9 cellular contexts compared by ENCODE assay signal in the genomic region with DNA sequence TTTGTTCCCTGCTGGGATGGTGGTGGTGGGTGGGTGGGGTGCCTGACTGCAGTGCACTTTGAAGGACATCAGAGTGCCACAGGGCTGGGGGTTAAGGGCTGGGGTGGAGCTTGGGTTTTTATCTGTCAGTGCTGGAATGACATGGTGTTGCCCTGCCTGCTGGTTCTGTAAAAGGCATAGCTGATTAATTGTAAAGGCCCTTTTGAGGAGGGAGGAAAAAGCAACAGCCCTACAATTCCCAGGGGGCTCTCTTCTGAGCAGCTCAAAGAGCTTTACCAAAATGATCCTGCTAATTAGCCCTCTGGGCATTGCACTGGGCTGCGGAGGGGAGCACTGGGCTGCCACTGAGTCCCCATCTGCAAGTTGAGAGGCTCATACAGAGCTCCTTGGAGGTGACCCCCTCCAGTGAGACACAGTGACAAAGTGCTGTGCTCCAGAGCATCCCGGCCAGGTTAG. TPM values are rescaled to one million over a fixed set of nuclear protein-coding genes. Genes with fewer than 3 reads are reported as not detected.
A peak's percentile ranks its signal among the peaks of the same experiment; 100 is the strongest.
DNase-seq lines count a peak whose midpoint lies in the region; ATAC-seq and TF ChIP-seq lines count a peak whose summit lies in the region.
"Had no signal": no experiment of that assay in that cellular context is flagged by ENCODE, and none has a peak within 500 bp of the region (broad histone marks: within the 10 kb centered on the region; RNA-seq: fewer than 3 reads in every experiment).

No MANE protein-coding gene starts in this region.

- H3K79me2 ChIP-seq in GM23338 (replicated peaks; ENCODE audit: insufficient read depth), result peaks cover 68% of the 10 kb centered on the region

- H3K36me3 Mint-ChIP-seq in GM23338 (ENCODE audit: low read depth) (peaks cover 38% of the 10 kb centered on the region), glutamatergic neuron (ENCODE audit: unreplicated experiment) (peaks cover 4% of the 10 kb centered on the region)

- ATAC-seq in GM23338 (peak; percentile 6; the same call in 2 of the 3 replicates), gastrocnemius medialis (no peak), GM18867 (IDR thresholded peaks at IDR 0.05; ENCODE audit: unreplicated experiment) (no peak)

- in situ Hi-C loops in gastrocnemius medialis (cut with MboI; ENCODE audit: low sequenced_read_pairs in 4 of 4) (no loop called here), GM13977 (cut with MboI; ENCODE audit: low pct_unique_long_range_greater_than_20kb, low sequenced_read_pairs, unreplicated experiment) (no loop called here)

- H4K20me1 ChIP-seq in GM23338 (replicated peaks; ENCODE audit: insufficient read depth), result peaks cover 42% of the 10 kb centered on the region

- H3K27me3 ChIP-seq in GM23338 (ENCODE audit: insufficient read depth) (no peaks in the 10 kb centered on the region), gastrocnemius medialis (no peaks in the 10 kb centered on the region), WERI-Rb-1 (ENCODE audit: insufficient read depth, low read depth, severe bottlenecking) (no peaks in the 10 kb centered on the region)

- H3K4me3 ChIP-seq in GM23338, result no peak overlapping the region
- H3K4me3 ChIP-seq in gastrocnemius medialis, result no peak overlapping the region
- no peak overlapping the region for H3K4me3 ChIP-seq in WERI-Rb-1 (ENCODE audit: low read depth, low read length)

- peak overlapping the region; percentile 64 for H3K4me2 ChIP-seq in GM23338

- H3F3A ChIP-seq in GM23338 (replicated peaks; ENCODE audit: low read depth), result no peaks in the 10 kb centered on the region

- H3K4me1 ChIP-seq in GM23338 (ENCODE audit: insufficient read depth) (peaks cover 53% of the 10 kb centered on the region), gastrocnemius medialis (peaks cover 3 to 7% of the 10 kb centered on the region in 2 donors)

- DNase-seq in GM23338 (ENCODE audit: low spot score) (no peak), NCI-H82 treated with DMSO at 0.1 percent for 48 hours (lab: John Stamatoyannopoulos, UW; ENCODE audit: unreplicated experiment) (peak; percentile 80), glutamatergic neuron (peak; percentile 63), gastrocnemius medialis (peak in 1 of 2 donors; percentile 9), NOMO-1 treated with DMSO at 0.1 percent for 48 hours (lab: John Stamatoyannopoulos, UW; ENCODE audit: unreplicated experiment) (no peak), GM13977 (ENCODE audit: low spot score) (no peak), WERI-Rb-1 (no peak)
- DNase-seq: NK-92 treated with Interleukin-12 subunit alpha and Interleukin-12 subunit beta, amount 100 ng/mL, for 24 hours had no signal

- TF ChIP-seq CTCF in GM23338 (conservative IDR thresholded peaks at IDR 0.05; ENCODE audit: low read depth in 2 of 2), result no peak
- no peak for TF ChIP-seq CTCF in glutamatergic neuron (IDR thresholded peaks at IDR 0.05; ENCODE audit: partially characterized antibody, unreplicated experiment)
- TF ChIP-seq CTCF in gastrocnemius medialis (IDR thresholded peaks at IDR 0.05 in 4 of 5, conservative IDR thresholded peaks at IDR 0.05 in 1 of 5), result no peak
- TF ChIP-seq CTCF in GM13977 (IDR thresholded peaks at IDR 0.05; ENCODE audit: extremely low read depth, insufficient read depth, missing control alignments), result no peak
- TF ChIP-seq CTCF in WERI-Rb-1 (IDR thresholded peaks at IDR 0.05; ENCODE audit: low read depth, low read length), result no peak

- no peaks in the 10 kb centered on the region for H3K9me2 ChIP-seq in GM23338 (ENCODE audit: insufficient read depth)

- H3K27ac ChIP-seq in GM23338 (ENCODE audit: low read depth), result no peak overlapping the region
- peak overlapping the region in 3 of 4 donors; percentile 23 to 44 (median 24) for H3K27ac ChIP-seq in gastrocnemius medialis
- H3K27ac ChIP-seq in WERI-Rb-1, result no peak overlapping the region

- H3K4me3 Mint-ChIP-seq in GM23338 (no peak overlapping the region; the same call in 2 of the 3 replicates), glutamatergic neuron (ENCODE audit: unreplicated experiment) (peak overlapping the region; percentile 32)

- H3K27ac Mint-ChIP-seq in GM23338, result peak overlapping the region; percentile 91
- peak overlapping the region; percentile 74 for H3K27ac Mint-ChIP-seq in glutamatergic neuron (ENCODE audit: unreplicated experiment)

- no peaks in the 10 kb centered on the region for H3K9me3 Mint-ChIP-seq in GM23338
- peaks cover 4% of the 10 kb centered on the region for H3K9me3 Mint-ChIP-seq in glutamatergic neuron (ENCODE audit: unreplicated experiment)

- H3K4me1 Mint-ChIP-seq in GM23338 (peaks cover 76% of the 10 kb centered on the region), glutamatergic neuron (ENCODE audit: low read depth, unreplicated experiment) (peaks cover 30% of the 10 kb centered on the region)

- no peak overlapping the region for H2AFZ ChIP-seq in GM23338

- no peaks in the 10 kb centered on the region for H3K36me3 ChIP-seq in GM23338 (ENCODE audit: insufficient read depth)
- H3K36me3 ChIP-seq in gastrocnemius medialis, result no peaks in the 10 kb centered on the region
- H3K36me3 ChIP-seq in WERI-Rb-1, result peaks cover 12% of the 10 kb centered on the region

- no peaks in the 10 kb centered on the region for H3K9me3 ChIP-seq in gastrocnemius medialis
- peaks cover 5% of the 10 kb centered on the region for H3K9me3 ChIP-seq in WERI-Rb-1 (ENCODE audit: severe bottlenecking)

- intact Hi-C loops in gastrocnemius medialis (cut with DNase I; ENCODE audit: low total_unique reads), result no loop called here

- TF ChIP-seq POLR2A in gastrocnemius medialis (IDR thresholded peaks at IDR 0.05), result no peak

- H3K27me3 Mint-ChIP-seq in GM23338 (ENCODE audit: insufficient read depth, low read depth, poor library complexity) (peaks cover 20% of the 10 kb centered on the region), glutamatergic neuron (ENCODE audit: unreplicated experiment) (peaks cover 10% of the 10 kb centered on the region)

TF ChIP-seq in GM23338, 12 proteins besides CTCF, POLR2A, EP300 and RAD21 (continues in another document):
- TF ChIP-seq CREB1 (CRISPR knock-in tag; IDR thresholded peaks at IDR 0.05; ENCODE audit: low read depth) (no peak), ZNF114 (CRISPR knock-in tag; IDR thresholded peaks at IDR 0.05) (no peak), EZH2phosphoT487 (IDR thresholded peaks at IDR 0.05; ENCODE audit: unreplicated experiment) (no peak), NANOG (IDR thresholded peaks at IDR 0.05; ENCODE audit: borderline replicate concordance) (no peak), EZH2 (IDR thresholded peaks at IDR 0.05; ENCODE audit: low read depth, unreplicated experiment) (no peak)
- TF ChIP-seq, protein P1, sequence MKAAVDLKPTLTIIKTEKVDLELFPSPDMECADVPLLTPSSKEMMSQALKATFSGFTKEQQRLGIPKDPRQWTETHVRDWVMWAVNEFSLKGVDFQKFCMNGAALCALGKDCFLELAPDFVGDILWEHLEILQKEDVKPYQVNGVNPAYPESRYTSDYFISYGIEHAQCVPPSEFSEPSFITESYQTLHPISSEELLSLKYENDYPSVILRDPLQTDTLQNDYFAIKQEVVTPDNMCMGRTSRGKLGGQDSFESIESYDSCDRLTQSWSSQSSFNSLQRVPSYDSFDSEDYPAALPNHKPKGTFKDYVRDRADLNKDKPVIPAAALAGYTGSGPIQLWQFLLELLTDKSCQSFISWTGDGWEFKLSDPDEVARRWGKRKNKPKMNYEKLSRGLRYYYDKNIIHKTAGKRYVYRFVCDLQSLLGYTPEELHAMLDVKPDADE (IDR thresholded peaks at IDR 0.05), result no peak

RNA-seq across cellular contexts. Expression of a gene that starts 21.2 kb away (rescaled TPM):
- total RNA-seq in GM23338 (2014; rRNA removed; shearing (Covaris generic)), result 83.1 and 83.9 TPM in 2 replicates
- 23.0 and 30.8 TPM in 2 replicates for polyA plus RNA-seq in GM23338 (2016; fragmentation: Nextera tagmentation; extraction: Ambion mirVana)
- total RNA-seq in glutamatergic neuron (ENCODE audit: unreplicated experiment) (10.1 TPM), gastrocnemius medialis (10 to 100 TPM in 3 of 4 donors, 1 to 10 TPM in 1; 8.8 to 18.8 (median 14.5) TPM)

Comparison
In these comparisons a context has a peak if more than half of its experiments do, and no peak if none do; other contexts are left out.
1. DNase-seq: peak in NCI-H82 treated with DMSO at 0.1 percent for 48 hours (single experiment) and glutamatergic neuron (single experiment); none in GM23338 (single experiment), NOMO-1 treated with DMSO at 0.1 percent for 48 hours (single experiment), GM13977 (single experiment) and WERI-Rb-1 (single experiment).
2. H3K27ac ChIP-seq: peak in gastrocnemius medialis (3 of 4); none in GM23338 (single experiment) and WERI-Rb-1 (single experiment).